Comparison of ENCODE assay signal across 1 cellular context in genomic region chr17:61411944-61412859, GRCh38.
TF ChIP-seq lines count a peak whose summit lies in the region.

No MANE protein-coding gene starts in this region.

TF ChIP-seq in HepG2, 621 proteins besides CTCF, POLR2A, EP300 and RAD21 (continued from another document and continues in another):
- TF ChIP-seq ZBTB37 (CRISPR knock-in tag; IDR thresholded peaks at IDR 0.05) (no peak), ZSCAN21 (CRISPR knock-in tag; IDR thresholded peaks at IDR 0.05; ENCODE audit: borderline replicate concordance) (0 out of 2 replicates have a peak, but pooled peaks have one; percentile 4), ZFP1 (CRISPR knock-in tag; IDR thresholded peaks at IDR 0.05) (0 out of 2 replicates have a peak, but pooled peaks have one; percentile 61), NCOA2 (CRISPR knock-in tag; IDR thresholded peaks at IDR 0.05) (peak; percentile 57; the same call in 1 of the 2 replicates), ZNF670 (CRISPR knock-in tag; IDR thresholded peaks at IDR 0.05; ENCODE audit: borderline replicate concordance) (peak; percentile 13; the same call in 1 of the 2 replicates), AKNA (CRISPR knock-in tag; IDR thresholded peaks at IDR 0.05; ENCODE audit: borderline replicate concordance) (peak; percentile 42; the same call in 1 of the 2 replicates), SKIL (CRISPR knock-in tag; IDR thresholded peaks at IDR 0.05; ENCODE audit: borderline replicate concordance) (peak; percentile 49; the same call in 1 of the 2 replicates), UBTF (CRISPR knock-in tag; IDR thresholded peaks at IDR 0.05) (peak; percentile 100), ZFP36L1 (CRISPR knock-in tag; IDR thresholded peaks at IDR 0.05) (no peak), GATAD2A (CRISPR knock-in tag; IDR thresholded peaks at IDR 0.05) (peak; percentile 84), AGO2 (optimal IDR thresholded peaks at IDR 0.05; ENCODE audit: low read depth, low read length) (peak; percentile 86), ZNF644 (CRISPR knock-in tag; IDR thresholded peaks at IDR 0.05; ENCODE audit: low read depth) (no peak), HNF4A (CRISPR knock-in tag; IDR thresholded peaks at IDR 0.05) (peak; percentile 38; the same call in 1 of the 2 replicates), HDAC6 (IDR thresholded peaks at IDR 0.05; ENCODE audit: low read depth, low read length) (no peak), ZNF143 (CRISPR knock-in tag; IDR thresholded peaks at IDR 0.05) (peak; percentile 18; the same call in 1 of the 2 replicates), MYNN (CRISPR knock-in tag; IDR thresholded peaks at IDR 0.05; ENCODE audit: low read depth) (no peak), ZNF740 (CRISPR knock-in tag; IDR thresholded peaks at IDR 0.05) (0 out of 2 replicates have a peak, but pooled peaks have one; percentile 32), ZNF333 (CRISPR knock-in tag; IDR thresholded peaks at IDR 0.05; ENCODE audit: borderline replicate concordance) (no peak), HNF1B (CRISPR knock-in tag; IDR thresholded peaks at IDR 0.05) (peak; percentile 79), ZBTB44 (CRISPR knock-in tag; IDR thresholded peaks at IDR 0.05) (no peak), ZBTB46 (CRISPR knock-in tag; IDR thresholded peaks at IDR 0.05; ENCODE audit: borderline replicate concordance) (peak; percentile 49; the same call in 1 of the 2 replicates), ZNF678 (CRISPR knock-in tag; IDR thresholded peaks at IDR 0.05) (peak; percentile 92; the same call in 1 of the 2 replicates), ZNF768 (CRISPR knock-in tag; IDR thresholded peaks at IDR 0.05) (peak; percentile 75), HOXA5 (CRISPR knock-in tag; IDR thresholded peaks at IDR 0.05) (peak; percentile 86; the same call in 1 of the 2 replicates), TFE3 (CRISPR knock-in tag; IDR thresholded peaks at IDR 0.05) (no peak; the same call in 1 of the 2 replicates), FLYWCH1 (CRISPR knock-in tag; IDR thresholded peaks at IDR 0.05) (0 out of 2 replicates have a peak, but pooled peaks have one; percentile 89), ZNF335 (CRISPR knock-in tag; IDR thresholded peaks at IDR 0.05) (no peak), NAIF1 (CRISPR knock-in tag; IDR thresholded peaks at IDR 0.05; ENCODE audit: borderline replicate concordance) (0 out of 2 replicates have a peak, but pooled peaks have one; percentile 57), MAZ (IDR thresholded peaks at IDR 0.05; ENCODE audit: borderline replicate concordance, low read depth, low read length) (0 out of 2 replicates have a peak, but pooled peaks have one; percentile 16), MAZ (CRISPR knock-in tag; IDR thresholded peaks at IDR 0.05; ENCODE audit: low read depth) (peak; percentile 95; the same call in 1 of the 2 replicates), HES4 (CRISPR knock-in tag; IDR thresholded peaks at IDR 0.05; ENCODE audit: borderline replicate concordance) (peak; percentile 57; the same call in 1 of the 2 replicates), ZNF691 (CRISPR knock-in tag; IDR thresholded peaks at IDR 0.05; ENCODE audit: borderline replicate concordance, low read depth) (peak; percentile 35; the same call in 1 of the 2 replicates), DMTF1 (CRISPR knock-in tag; IDR thresholded peaks at IDR 0.05) (no peak), ZNF367 (CRISPR knock-in tag; IDR thresholded peaks at IDR 0.05; ENCODE audit: borderline replicate concordance) (peak; percentile 36; the same call in 1 of the 2 replicates)
